ENCODE assay signal across 8 cellular contexts in genomic region chr5:79612667-79613190, GRCh38. TPM values are rescaled to one million over a fixed set of nuclear protein-coding genes. Genes with fewer than 3 reads are reported as not detected.
A peak's percentile ranks its signal among the peaks of the same experiment; 100 is the strongest.
DNase-seq lines count a peak whose midpoint lies in the region; ATAC-seq and TF ChIP-seq lines count a peak whose summit lies in the region.

No MANE protein-coding gene starts in this region.

- H3K27me3 ChIP-seq in left ventricle myocardium inferior (ENCODE audit: low read depth) (no peaks in the 10 kb centered on the region), skeletal muscle satellite cell (ENCODE audit: control insufficient read depth, insufficient read depth, low read length) (no peaks in the 10 kb centered on the region)

- H3K4me1 Mint-ChIP-seq in activated CD4-positive, alpha-beta T cell treated with anti-CD3 and anti-CD28 coated beads, Interleukin-2, amount 10 ng/mL, durations not matched to agents 24 days and 14 days = peaks cover 28% of the 10 kb centered on the region
- peaks cover 31% of the 10 kb centered on the region for H3K4me1 Mint-ChIP-seq in activated CD4-positive, alpha-beta memory T cell treated with anti-CD3 and anti-CD28 coated beads for 36 hours (ENCODE audit: low read depth)

- H3K4me1 ChIP-seq in left ventricle myocardium inferior (peaks cover 39% of the 10 kb centered on the region), skeletal muscle satellite cell (ENCODE audit: control insufficient read depth, insufficient read depth, low read length) (no peaks in the 10 kb centered on the region)

- ATAC-seq in HG03103 (IDR thresholded peaks at IDR 0.05; ENCODE audit: low read depth, unreplicated experiment) = peak; percentile 15
- no peak for ATAC-seq in HG03469 (IDR thresholded peaks at IDR 0.05; ENCODE audit: unreplicated experiment)

- H3K9me3 ChIP-seq in left ventricle myocardium inferior (replicated peaks) (peaks cover 19% of the 10 kb centered on the region), skeletal muscle satellite cell (replicated peaks; ENCODE audit: low read length) (no peaks in the 10 kb centered on the region)

- peak overlapping the region; percentile 80 for H3K4me2 ChIP-seq in skeletal muscle satellite cell (ENCODE audit: low read length)

- peak overlapping the region; percentile 94 for H3K27ac ChIP-seq in left ventricle myocardium inferior (replicated peaks)

- H3K27ac Mint-ChIP-seq in activated CD4-positive, alpha-beta T cell treated with anti-CD3 and anti-CD28 coated beads, Interleukin-2, amount 10 ng/mL, durations not matched to agents 24 days and 14 days = peak overlapping the region; percentile 97
- H3K27ac Mint-ChIP-seq in activated CD4-positive, alpha-beta memory T cell treated with anti-CD3 and anti-CD28 coated beads for 36 hours = peak overlapping the region; percentile 95

- H3K4me3 Mint-ChIP-seq in activated CD4-positive, alpha-beta T cell treated with anti-CD3 and anti-CD28 coated beads, Interleukin-2, amount 10 ng/mL, durations not matched to agents 24 days and 14 days = peak overlapping the region; percentile 94
- H3K4me3 Mint-ChIP-seq in activated CD4-positive, alpha-beta memory T cell treated with anti-CD3 and anti-CD28 coated beads for 36 hours = peak overlapping the region; percentile 98

- no peaks in the 10 kb centered on the region for H3K27me3 Mint-ChIP-seq in activated CD4-positive, alpha-beta T cell treated with anti-CD3 and anti-CD28 coated beads, Interleukin-2, amount 10 ng/mL, durations not matched to agents 24 days and 14 days
- H3K27me3 Mint-ChIP-seq in activated CD4-positive, alpha-beta memory T cell treated with anti-CD3 and anti-CD28 coated beads for 36 hours = no peaks in the 10 kb centered on the region

- intact Hi-C loops in activated CD4-positive, alpha-beta T cell treated with anti-CD3 and anti-CD28 coated beads, Interleukin-2, amount 10 ng/mL, durations not matched to agents 24 days and 14 days (cut with micrococcal nuclease) = loop anchor here (1.0 to 10.0 kb wide), 7 partner anchors 51 to 1043 kb away; partner anchors contain the start of genes ARSB, HOMER1 and JMY
- intact Hi-C loops in activated CD4-positive, alpha-beta memory T cell treated with anti-CD3 and anti-CD28 coated beads for 36 hours (cut with micrococcal nuclease) = loop anchor here (1.0 to 5.0 kb wide), 5 partner anchors 51 to 380 kb away; partner anchors contain the start of genes HOMER1 and MTX3
- intact Hi-C loops in left ventricle myocardium inferior (cut with micrococcal nuclease) = no loop called here

- no peak for TF ChIP-seq CTCF in left ventricle myocardium inferior (IDR thresholded peaks at IDR 0.05; ENCODE audit: borderline replicate concordance)

- POLR2A ChIA-PET in activated CD4-positive, alpha-beta memory T cell treated with anti-CD3 and anti-CD28 coated beads for 36 hours (lab: Charles Lee) = interaction anchor here (1.0 to 2.4 kb wide), 3 partner anchors 12 to 98 kb away, joined by 3 to 15 read pairs (median 3); no protein-coding TSS in a partner anchor

- no peak for DNase-seq in activated CD4-positive, alpha-beta T cell treated with anti-CD3 and anti-CD28 coated beads, Interleukin-2, amount 10 ng/mL, durations not matched to agents 24 days and 14 days
- no peak for DNase-seq in activated CD4-positive, alpha-beta T cell treated with anti-CD3 and anti-CD28 coated beads for 48 hours
- no peak for DNase-seq in activated CD4-positive, alpha-beta memory T cell treated with anti-CD3 and anti-CD28 coated beads for 36 hours
- no peak for DNase-seq in left ventricle myocardium inferior
- no peak for DNase-seq in NCI-H774 (lab: John Stamatoyannopoulos, UW)

- peaks cover 4% of the 10 kb centered on the region for H3K9me3 Mint-ChIP-seq in activated CD4-positive, alpha-beta T cell treated with anti-CD3 and anti-CD28 coated beads, Interleukin-2, amount 10 ng/mL, durations not matched to agents 24 days and 14 days
- peaks cover 11% of the 10 kb centered on the region for H3K9me3 Mint-ChIP-seq in activated CD4-positive, alpha-beta memory T cell treated with anti-CD3 and anti-CD28 coated beads for 36 hours

- peak overlapping the region; percentile 98 for H3K9ac ChIP-seq in skeletal muscle satellite cell (ENCODE audit: low read depth, low read length)

- H3K36me3 Mint-ChIP-seq in activated CD4-positive, alpha-beta T cell treated with anti-CD3 and anti-CD28 coated beads, Interleukin-2, amount 10 ng/mL, durations not matched to agents 24 days and 14 days (ENCODE audit: low read depth) = peaks cover 39% of the 10 kb centered on the region
- peaks cover 36% of the 10 kb centered on the region for H3K36me3 Mint-ChIP-seq in activated CD4-positive, alpha-beta memory T cell treated with anti-CD3 and anti-CD28 coated beads for 36 hours

- CTCF ChIA-PET in activated CD4-positive, alpha-beta memory T cell treated with anti-CD3 and anti-CD28 coated beads for 36 hours (lab: Charles Lee) = interaction anchor here (0.7 kb wide), 1 partner anchor 99 kb away, joined by 3 read pairs; the partner anchor contains the start of gene HOMER1

- H3K4me3 ChIP-seq in left ventricle myocardium inferior = peak overlapping the region; percentile 90
- peak overlapping the region; percentile 83 for H3K4me3 ChIP-seq in skeletal muscle satellite cell (ENCODE audit: low read length)

- H3K36me3 ChIP-seq in left ventricle myocardium inferior = peaks cover 20% of the 10 kb centered on the region
- H3K36me3 ChIP-seq in skeletal muscle satellite cell (ENCODE audit: insufficient read depth, low read length) = peaks cover 18% of the 10 kb centered on the region

RNA-seq across cellular contexts. Expression of gene TENT2, which starts 0.5 kb away (rescaled TPM):
- 93.4 and 93.7 TPM in 2 replicates for total RNA-seq in activated CD4-positive, alpha-beta T cell treated with anti-CD3 and anti-CD28 coated beads, Interleukin-2, amount 10 ng/mL, durations not matched to agents 24 days and 14 days
- 10 to 100 TPM; 75.9 to 76.8 TPM for total RNA-seq in activated CD4-positive, alpha-beta memory T cell treated with anti-CD3 and anti-CD28 coated beads for 36 hours
- 26.1 TPM for total RNA-seq in left ventricle myocardium inferior
- total RNA-seq in skeletal muscle satellite cell (2012; rRNA removed) = 30.8 and 38.8 TPM in 2 replicates
